23 cellular contexts compared by ENCODE assay signal in the genomic region with DNA sequence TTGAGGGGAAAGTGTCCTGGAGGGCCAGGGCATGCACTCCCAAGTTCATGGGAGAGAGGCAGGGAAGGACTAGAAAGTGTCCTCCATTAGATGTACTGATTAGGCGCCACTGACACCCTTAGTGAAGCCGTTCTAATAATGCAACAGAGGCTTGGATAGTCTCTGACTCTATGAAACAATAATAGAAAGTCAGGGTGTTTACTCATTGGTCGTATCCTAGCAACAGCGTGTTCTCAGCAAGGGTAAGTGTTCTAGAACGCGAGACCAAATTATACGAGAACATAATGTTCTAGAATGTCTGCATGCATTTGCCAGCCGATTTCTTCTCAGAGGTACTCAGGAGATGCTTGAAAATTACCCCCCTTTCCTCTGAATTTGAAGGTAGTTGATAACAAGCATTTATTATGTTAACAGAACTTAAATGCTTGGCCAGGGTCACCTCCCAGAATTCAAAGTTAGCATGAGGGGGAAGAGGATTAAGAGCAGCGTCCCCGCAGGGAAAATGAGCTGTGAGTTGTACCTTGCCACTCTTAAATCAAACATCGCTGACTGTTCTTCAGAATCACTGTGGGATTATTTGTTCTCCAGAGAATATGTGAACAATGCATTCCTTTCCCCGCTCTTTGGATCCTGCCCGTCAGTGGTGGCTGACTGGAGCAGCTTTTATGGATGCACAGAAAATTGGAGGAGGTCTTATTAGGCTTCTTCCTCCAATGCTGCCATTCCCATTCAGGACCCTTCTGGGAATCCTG. TPM values are rescaled to one million over a fixed set of nuclear protein-coding genes. Genes with fewer than 3 reads are reported as not detected.
DNase-seq lines count a peak whose midpoint lies in the region; ATAC-seq and TF ChIP-seq lines count a peak whose summit lies in the region.
"Had no signal": no experiment of that assay in that cellular context is flagged by ENCODE, and none has a peak within 500 bp of the region (broad histone marks: within the 10 kb centered on the region; RNA-seq: fewer than 3 reads in every experiment).

No MANE protein-coding gene starts in this region.

- no peak for TF ChIP-seq CTCF in heart right ventricle (IDR thresholded peaks at IDR 0.05)

- peaks cover 0 to 15% (median 8%) of the 10 kb centered on the region in 11 donors for H3K9me3 ChIP-seq in heart right ventricle
- H3K9me3 ChIP-seq: pancreas, thyroid gland had no signal

- H3K36me3 ChIP-seq in heart right ventricle (no peaks in the 10 kb centered on the region), rectal smooth muscle tissue (ENCODE audit: control insufficient read depth, insufficient read depth, low read length) (no peaks in the 10 kb centered on the region)
- H3K36me3 ChIP-seq: ascending aorta, pancreas, thyroid gland had no signal

- ATAC-seq in heart right ventricle (peak; percentile 22 to 75 (median 66)), HG03354 (IDR thresholded peaks at IDR 0.05; ENCODE audit: poor library complexity, severe bottlenecking, unreplicated experiment) (no peak), GM19463 (IDR thresholded peaks at IDR 0.05; ENCODE audit: unreplicated experiment) (no peak)
- ATAC-seq: activated CD4-positive, alpha-beta T cell treated with anti-CD3 and anti-CD28 coated beads for 36 hours; effector memory CD8-positive, alpha-beta T cell; pancreas; stimulated activated memory B cell treated with anti-CD40 and anti-IgM and Interleukin-4, amounts not matched to agents 10 μg/mL and 1 μg/mL and 100 μg/mL, for 72 hours had no signal

- intact Hi-C loops in heart right ventricle (cut with DNase I): no loop called here

- DNase-seq in COLO829 (ENCODE audit: low spot score): peak; percentile 22
- no peak for DNase-seq in heart right ventricle
- no peak for DNase-seq in activated CD4-positive, alpha-beta T cell treated with anti-CD3 and anti-CD28 coated beads for 4 hours
- no peak for DNase-seq in NCI-H82 treated with DMSO at 0.1 percent for 48 hours (lab: John Stamatoyannopoulos, UW; ENCODE audit: unreplicated experiment)
- DNase-seq: activated CD4-positive, alpha-beta T cell treated with anti-CD3 and anti-CD28 coated beads for 36 hours; CD4-positive, alpha-beta T cell; cerebellar nuclear complex; DMS 273 treated with DMSO at 0.1 percent for 48 hours; effector memory CD8-positive, alpha-beta T cell; NCI-H2171; NCI-H774; OCI-M1; pancreas; SHP77; SW 1271; thyroid gland had no signal

- H3K9ac ChIP-seq in rectal smooth muscle tissue (ENCODE audit: low read length): no peak overlapping the region

- H3K27ac ChIP-seq in angular gyrus (ENCODE audit: low read depth, low read length) (peak overlapping the region; percentile 94), heart right ventricle (peak overlapping the region; percentile 44 to 93 (median 88)), rectal smooth muscle tissue (ENCODE audit: low read depth, low read length) (peak overlapping the region; percentile 62)
- H3K27ac ChIP-seq: ascending aorta, pancreas, thyroid gland had no signal

- 56 to 64% methylated on average over 13 of the region's 13 CpGs for WGBS in heart right ventricle, 2 donors

- peaks cover 0 to 6% (median 0%) of the 10 kb centered on the region in 7 donors for H3K27me3 ChIP-seq in heart right ventricle
- H3K27me3 ChIP-seq in rectal smooth muscle tissue (ENCODE audit: control insufficient read depth, insufficient read depth, low read length): no peaks in the 10 kb centered on the region
- H3K27me3 ChIP-seq: ascending aorta, pancreas, thyroid gland had no signal

- H3K4me3 ChIP-seq in heart right ventricle: peak overlapping the region in 9 of 10 donors; percentile 6 to 60 (median 53)
- no peak overlapping the region for H3K4me3 ChIP-seq in rectal smooth muscle tissue (ENCODE audit: low read length)
- H3K4me3 ChIP-seq: ascending aorta, pancreas, smooth muscle cell, thyroid gland had no signal

- H3K4me1 ChIP-seq in heart right ventricle (peaks cover 0 to 23% (median 5%) of the 10 kb centered on the region in 9 donors), rectal smooth muscle tissue (ENCODE audit: control insufficient read depth, insufficient read depth, low read length) (peaks cover 3% of the 10 kb centered on the region)
- H3K4me1 ChIP-seq: ascending aorta, pancreas, thyroid gland had no signal

RNA-seq across cellular contexts. Expression of gene PDIA6, which starts 33.7 kb away (rescaled TPM):
- 100 to 1,000 TPM in 6 of 10 donors, 10 to 100 TPM in 4; 86.9 to 174 (median 107) TPM for total RNA-seq in heart right ventricle
- 100 to 1,000 TPM in 1 of 2 donors, 10 to 100 TPM in 1; 24.7 to 317 TPM for polyA plus RNA-seq in heart right ventricle

Comparison
In these comparisons a context has a peak if more than half of its experiments do, and no peak if none do; other contexts are left out.
1. ATAC-seq: peak in heart right ventricle (8 of 8); none in HG03354 (single experiment) and GM19463 (single experiment).
2. Peak in every context shown above with its lines, with median percentiles within 50 percentile points of each other: H3K27ac ChIP-seq.